Comparison of ENCODE assay signal across 8 cellular contexts in the genomic region with DNA sequence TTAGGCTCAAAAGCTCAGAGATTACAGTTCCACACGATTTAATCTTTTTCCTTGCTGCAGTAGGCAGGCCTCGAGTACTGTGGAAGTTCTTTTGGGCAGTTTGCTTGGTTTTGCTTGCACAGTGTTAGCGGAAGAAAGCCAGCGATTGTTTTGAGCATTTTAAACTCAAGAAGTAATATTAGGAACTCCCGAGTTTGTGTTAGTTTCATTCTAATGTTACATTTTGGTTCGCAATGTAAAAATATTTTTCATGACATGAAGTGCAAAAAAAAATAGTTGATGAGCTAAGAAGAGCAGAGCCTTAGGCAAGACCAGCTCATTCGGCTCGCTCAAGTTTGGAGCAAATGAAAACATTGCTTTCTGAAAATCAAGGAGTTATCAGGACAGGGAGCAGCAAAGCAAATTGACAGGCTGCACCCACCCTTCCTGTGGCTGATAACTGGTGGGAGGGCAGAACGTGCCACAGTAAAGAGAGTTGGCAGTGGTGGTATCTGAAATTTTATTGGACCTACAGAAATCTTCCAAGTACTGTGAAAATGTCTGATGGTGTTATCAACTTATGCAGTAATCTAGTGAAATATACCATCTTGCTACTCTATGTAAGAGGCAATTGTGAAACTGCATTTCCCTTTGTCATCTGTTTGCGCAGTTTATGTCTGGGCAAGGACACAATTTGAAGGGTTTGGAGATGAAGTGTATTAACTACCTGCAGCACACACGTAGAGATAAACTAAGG. TPM values are rescaled to one million over a fixed set of nuclear protein-coding genes. Genes with fewer than 3 reads are reported as not detected.
A peak's percentile ranks its signal among the peaks of the same experiment; 100 is the strongest.
DNase-seq lines count a peak whose midpoint lies in the region; ATAC-seq, FAIRE-seq and TF ChIP-seq lines count a peak whose summit lies in the region.

No MANE protein-coding gene starts in this region.

- intact Hi-C loops in PC-3 (cut with micrococcal nuclease) (loop anchor here (1.0 to 2.0 kb wide), 5 partner anchors 109 to 347 kb away; no protein-coding TSS in a partner anchor), ovary (cut with DNase I) (no loop called here)

- DNase-seq in GM12865 (ENCODE audit: low read depth) (no peak), PC-3 (peak; percentile 29), ovary (no peak), HTR-8/SVneo (ENCODE audit: insufficient read length, low spot score) (no peak)

- H3K79me2 ChIP-seq in PC-3 (ENCODE audit: low read length): peaks cover 58% of the 10 kb centered on the region

- H3K4me3 ChIP-seq in GM12865 (ENCODE audit: low read depth, low read length): peak overlapping the region; percentile 94
- peak overlapping the region; percentile 94 for H3K4me3 ChIP-seq in PC-3 (ENCODE audit: low read length)
- H3K4me3 ChIP-seq in endocrine pancreas (ENCODE audit: control insufficient read depth, insufficient read depth, low read length): peak overlapping the region; percentile 97
- peak overlapping the region; percentile 84 for H3K4me3 ChIP-seq in ovary

- TF ChIP-seq CTCF in GM12865 (IDR thresholded peaks at IDR 0.05; ENCODE audit: insufficient read depth, low read depth, low read length, missing control alignments): no peak
- TF ChIP-seq CTCF in PC-3 (conservative IDR thresholded peaks at IDR 0.05; ENCODE audit: low read depth, low read length): no peak
- no peak for TF ChIP-seq CTCF in ovary (IDR thresholded peaks at IDR 0.05)

- no peaks in the 10 kb centered on the region for H4K20me1 ChIP-seq in PC-3 (ENCODE audit: low read length)

- H3K27ac ChIP-seq in PC-3 (ENCODE audit: low read length) (peak overlapping the region; percentile 10; the same call in 1 of the 2 replicates), ovary (peak overlapping the region; percentile 92 to 94)

- no peaks in the 10 kb centered on the region for H3K9me2 ChIP-seq in PC-3 (replicated peaks; ENCODE audit: low read length)

- H2AFZ ChIP-seq in PC-3 (ENCODE audit: low read length): peak overlapping the region; percentile 90

- POLR2A ChIA-PET in PC-3 (lab: Charles Lee; ENCODE audit: unreplicated experiment): interaction anchor here (0.6 kb wide), 1 partner anchor 346 kb away, joined by 4 read pairs; no protein-coding TSS in a partner anchor

- TF ChIP-seq EP300 in ovary (IDR thresholded peaks at IDR 0.05): no peak

- H3F3A ChIP-seq in PC-3 (ENCODE audit: low read length, unreplicated experiment): no peaks in the 10 kb centered on the region

- ATAC-seq in PC-3 (peak; percentile 10), GM19035 (IDR thresholded peaks at IDR 0.05; ENCODE audit: unreplicated experiment) (no peak), HG03342 (IDR thresholded peaks at IDR 0.05; ENCODE audit: unreplicated experiment) (no peak), HG03469 (IDR thresholded peaks at IDR 0.05; ENCODE audit: unreplicated experiment) (no peak)

- CTCF ChIA-PET in PC-3 (lab: Charles Lee): interaction anchor here (0.6 to 0.7 kb wide), 2 partner anchors 55 to 826 kb away, joined by 3 read pairs; no protein-coding TSS in a partner anchor

- BruUV-seq in PC-3 (replicated peaks; lab: Mats Ljungman, UMichigan): no TSS peak

- H3K36me3 ChIP-seq in PC-3 (ENCODE audit: low read depth, low read length): no peaks in the 10 kb centered on the region
- H3K36me3 ChIP-seq in endocrine pancreas (ENCODE audit: control insufficient read depth, insufficient read depth, low read length): no peaks in the 10 kb centered on the region
- H3K36me3 ChIP-seq in ovary: no peaks in the 10 kb centered on the region

- no peak for TF ChIP-seq POLR2A in ovary (IDR thresholded peaks at IDR 0.05)

- peak overlapping the region; percentile 78 for H3K9ac ChIP-seq in PC-3 (ENCODE audit: low read length)
- peak overlapping the region; percentile 71 for H3K9ac ChIP-seq in endocrine pancreas (ENCODE audit: control insufficient read depth, insufficient read depth, low read length)

- H3K4me2 ChIP-seq in PC-3 (ENCODE audit: low read length): peak overlapping the region; percentile 87

- no peak for FAIRE-seq in HTR-8/SVneo (lab: Jason Lieb, UNC)

- H3K4me1 ChIP-seq in PC-3 (ENCODE audit: insufficient read depth, low read length) (peaks cover 52% of the 10 kb centered on the region), endocrine pancreas (ENCODE audit: control insufficient read depth, insufficient read depth, low read length) (peaks cover 6% of the 10 kb centered on the region), ovary (ENCODE audit: insufficient read depth) (peaks cover 6% of the 10 kb centered on the region)

- H3K27me3 ChIP-seq in PC-3 (ENCODE audit: low read length): no peaks in the 10 kb centered on the region
- no peaks in the 10 kb centered on the region for H3K27me3 ChIP-seq in endocrine pancreas (ENCODE audit: control insufficient read depth, insufficient read depth, low read length)
- no peaks in the 10 kb centered on the region for H3K27me3 ChIP-seq in ovary

- WGBS in ovary, 3 donors: 8 to 11% (median 10%) methylated on average over 11 of the region's 11 CpGs

- H3K9me3 ChIP-seq in PC-3 (ENCODE audit: low read length) (no peaks in the 10 kb centered on the region), endocrine pancreas (ENCODE audit: control insufficient read depth, low read length) (no peaks in the 10 kb centered on the region), ovary (no peaks in the 10 kb centered on the region)

RNA-seq across cellular contexts. Expression of gene PLCL2, which starts 1.4 kb away (rescaled TPM):
- 9.8 and 10.5 TPM in 2 replicates for total RNA-seq in PC-3 (2014; rRNA removed)
- total RNA-seq in ovary: 10 to 100 TPM; 20.1 to 54.2 (median 31.0) TPM
- 10 to 100 TPM; 12.6 to 16.1 TPM for polyA plus RNA-seq in ovary
